12 cellular contexts compared by ENCODE assay signal in the genomic region with DNA sequence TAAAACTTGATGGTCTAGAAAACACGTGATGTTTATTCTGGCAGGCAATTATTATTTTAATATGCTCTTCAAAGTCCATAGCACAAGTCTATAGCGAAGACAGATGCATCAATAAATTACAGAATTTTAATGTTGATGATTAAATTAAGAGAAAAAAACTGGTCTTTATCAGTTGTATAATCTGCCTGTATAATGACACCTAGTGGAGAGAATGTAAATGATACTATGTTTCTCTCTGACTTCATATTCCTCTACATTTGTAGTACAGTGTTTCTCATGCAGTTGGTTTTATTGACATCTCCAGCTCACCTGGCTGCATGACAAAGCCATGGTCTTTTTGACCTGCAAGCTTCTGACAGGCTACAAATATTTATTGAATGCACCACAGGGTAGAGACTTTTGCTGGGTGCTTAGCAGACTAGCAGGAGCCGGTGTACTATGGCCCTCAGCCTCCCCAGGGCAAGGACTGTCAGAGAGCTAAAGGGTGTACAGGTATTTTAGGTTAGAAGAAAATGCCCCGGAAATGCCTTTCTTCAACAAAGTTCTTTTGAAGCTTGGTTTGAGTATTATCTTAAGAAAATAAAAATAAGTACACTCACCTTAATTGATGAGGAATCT.
A peak's percentile ranks its signal among the peaks of the same experiment; 100 is the strongest.
DNase-seq lines count a peak whose midpoint lies in the region; ATAC-seq and TF ChIP-seq lines count a peak whose summit lies in the region.
"Had no signal": no experiment of that assay in that cellular context is flagged by ENCODE, and none has a peak within 500 bp of the region (broad histone marks: within the 10 kb centered on the region; RNA-seq: fewer than 3 reads in every experiment).

No MANE protein-coding gene starts in this region.

- TF ChIP-seq CTCF in IMR-90 (conservative IDR thresholded peaks at IDR 0.05; ENCODE audit: low read depth, low read length), result peak; percentile 54
- peak; percentile 37 for TF ChIP-seq CTCF in astrocyte of the spinal cord (IDR thresholded peaks at IDR 0.05; ENCODE audit: low read depth, low read length)
- TF ChIP-seq CTCF in neural cell (IDR thresholded peaks at IDR 0.05; ENCODE audit: poor library complexity, severe bottlenecking), result peak; percentile 45

- POLR2A ChIA-PET in IMR-90 (lab: Charles Lee; ENCODE audit: unreplicated experiment), result no interaction called here

- H3K27ac ChIP-seq in IMR-90 (ENCODE audit: insufficient read depth, low read length) (no peak overlapping the region), neural cell (ENCODE audit: low read length) (no peak overlapping the region), neuronal stem cell (replicated peaks; ENCODE audit: low read length) (no peak overlapping the region)
- H3K27ac ChIP-seq: transverse colon had no signal

- no peak for TF ChIP-seq POLR2A in IMR-90 (IDR thresholded peaks at IDR 0.05; ENCODE audit: low read depth, low read length)

- H2BK5ac ChIP-seq in IMR-90 (ENCODE audit: low read depth, low read length, poor library complexity, severe bottlenecking), result no peak overlapping the region
- no peak overlapping the region for H2BK5ac ChIP-seq in neuronal stem cell (ENCODE audit: low read length)

- CTCF ChIA-PET in IMR-90 (lab: Yijun Ruan, JAX), result interaction anchor here (0.7 to 0.9 kb wide), 3 partner anchors 9 to 82 kb away, joined by 3 read pairs; no protein-coding TSS in a partner anchor

- no peak overlapping the region for H3K9ac ChIP-seq in IMR-90 (ENCODE audit: low read depth, low read length)
- no peak overlapping the region for H3K9ac ChIP-seq in neural cell (ENCODE audit: low read length)
- H3K9ac ChIP-seq in neuronal stem cell (ENCODE audit: low read depth, low read length, poor library complexity), result no peak overlapping the region

- no CpG with 5 or more reads among the region's 4 CpGs for WGBS in IMR-90 (ENCODE audit: extremely low coverage in 2 of 2, insufficient read length in 1 of 2), 2 experiments
- WGBS in neuronal stem cell (ENCODE audit: extremely low coverage in 2 of 2, insufficient read length in 2 of 2, insufficient replicate concordance in 1 of 2), 2 donors, result no CpG with 5 or more reads among the region's 4 CpGs

- peak; percentile 46 for DNase-seq in DMS53 (lab: John Stamatoyannopoulos, UW)
- DNase-seq in DMS53 treated with DMSO at 0.1 percent for 48 hours (lab: John Stamatoyannopoulos, UW; ENCODE audit: unreplicated experiment), result no peak
- peak; percentile 28 for DNase-seq in IMR-90
- DNase-seq in astrocyte of the spinal cord (ENCODE audit: low read depth, low spot score), result peak; percentile 9
- DNase-seq in NCI-H526 treated with DMSO at 0.1 percent for 48 hours (lab: John Stamatoyannopoulos, UW), result no peak
- DNase-seq in neuronal stem cell (ENCODE audit: low spot score), result no peak
- DNase-seq in left colon, result no peak
- DNase-seq: NCI-H774; stimulated activated CD4-positive, alpha-beta T cell treated with anti-CD3 and anti-CD28 coated beads, Interleukin-2, amount 100 ng/mL, for 24 hours; transverse colon had no signal

- H3K4me3 ChIP-seq in IMR-90 (ENCODE audit: insufficient read depth, low read depth, low read length) (no peak overlapping the region), astrocyte of the spinal cord (ENCODE audit: low read depth, low read length) (no peak overlapping the region), neural cell (ENCODE audit: low read length) (no peak overlapping the region), neuronal stem cell (ENCODE audit: low read length in 2 of 2) (no peak overlapping the region)
- H3K4me3 ChIP-seq: lung, transverse colon had no signal

- BruUV-seq in IMR-90 (replicated peaks; lab: Mats Ljungman, UMichigan), result no TSS peak

- H4K8ac ChIP-seq in IMR-90 (ENCODE audit: low read depth in 2 of 2, low read length in 2 of 2), result no peak overlapping the region
- H4K8ac ChIP-seq in neuronal stem cell (ENCODE audit: low read depth, low read length), result no peak overlapping the region

- no peak overlapping the region for H2AK9ac ChIP-seq in IMR-90 (replicated peaks; ENCODE audit: low read depth, low read length, poor library complexity)

- no peaks in the 10 kb centered on the region for H3K9me2 ChIP-seq in neural cell (ENCODE audit: insufficient read depth, low read length)

- H2BK120ac ChIP-seq in IMR-90 (ENCODE audit: low read depth, low read length), result no peak overlapping the region
- H2BK120ac ChIP-seq in neuronal stem cell (ENCODE audit: low read depth, low read length), result no peak overlapping the region

- H4K5ac ChIP-seq in IMR-90 (ENCODE audit: low read depth, low read length), result no peak overlapping the region

- H3K4me1 ChIP-seq in IMR-90 (ENCODE audit: control insufficient read depth, insufficient read depth, low read length), result no peaks in the 10 kb centered on the region; the same call in 1 of the 2 replicates
- peaks cover 2 to 5% of the 10 kb centered on the region in 2 donors for H3K4me1 ChIP-seq in neuronal stem cell (ENCODE audit: control insufficient read depth in 2 of 2, insufficient read depth in 1 of 2, low read depth in 1 of 2, low read length in 2 of 2)
- H3K4me1 ChIP-seq: transverse colon had no signal

- in situ Hi-C loops in IMR-90 (cut with MboI; ENCODE audit: low sequenced_read_pairs), result no loop called here
- in situ Hi-C loops in astrocyte of the spinal cord (cut with HindIII; ENCODE audit: low sequenced_read_pairs), result no loop called here

- H3K27me3 ChIP-seq in IMR-90 (ENCODE audit: control insufficient read depth, insufficient read depth, low read length), result no peaks in the 10 kb centered on the region
- H3K27me3 ChIP-seq in neural cell (ENCODE audit: insufficient read depth, low read depth, low read length), result no peaks in the 10 kb centered on the region
- H3K27me3 ChIP-seq in neuronal stem cell (ENCODE audit: control insufficient read depth in 3 of 3, insufficient read depth in 3 of 3, low read depth in 1 of 3, low read length in 3 of 3), result no peaks in the 10 kb centered on the region
- H3K27me3 ChIP-seq: transverse colon had no signal

- no peak overlapping the region for H3K56ac ChIP-seq in IMR-90 (ENCODE audit: extremely low read depth, insufficient read depth, low read length)

- no peak overlapping the region for H2AFZ ChIP-seq in IMR-90 (replicated peaks; ENCODE audit: low read length, poor library complexity)
- H2AFZ ChIP-seq in neural cell (ENCODE audit: low read depth, low read length), result no peak overlapping the region
- no peak overlapping the region for H2AFZ ChIP-seq in neuronal stem cell (ENCODE audit: low read length)

- ATAC-seq in IMR-90 (ENCODE audit: low read depth) (peak; percentile 64), left colon (no peak)

- H3K9me3 ChIP-seq in IMR-90 (ENCODE audit: control insufficient read depth, insufficient read depth, low read length), result no peaks in the 10 kb centered on the region
- no peaks in the 10 kb centered on the region for H3K9me3 ChIP-seq in neural cell (ENCODE audit: low read length)
- H3K9me3 ChIP-seq in neuronal stem cell (replicated peaks in 1 of 2; ENCODE audit: control insufficient read depth in 2 of 2, insufficient read depth in 1 of 2, low read depth in 1 of 2, low read length in 2 of 2), result no peaks in the 10 kb centered on the region
- H3K9me3 ChIP-seq: transverse colon had no signal

- no peak overlapping the region for H3K4me2 ChIP-seq in IMR-90 (ENCODE audit: low read depth, low read length)
- H3K4me2 ChIP-seq in neural cell (ENCODE audit: low read length), result no peak overlapping the region
- no peak overlapping the region for H3K4me2 ChIP-seq in neuronal stem cell (ENCODE audit: insufficient read depth, low read length, poor library complexity, severe bottlenecking)

- TF ChIP-seq RAD21 in IMR-90 (IDR thresholded peaks at IDR 0.05; ENCODE audit: low read length) (no peak), neural cell (conservative IDR thresholded peaks at IDR 0.05) (no peak)

- H2BK15ac ChIP-seq in IMR-90 (ENCODE audit: low read depth, low read length) (no peak overlapping the region), neuronal stem cell (ENCODE audit: low read length) (no peak overlapping the region)

- no peak overlapping the region for H2BK20ac ChIP-seq in IMR-90 (ENCODE audit: low read depth, low read length)

- H3K14ac ChIP-seq in IMR-90 (replicated peaks; ENCODE audit: low read depth, low read length) (no peak overlapping the region), neuronal stem cell (ENCODE audit: low read length) (no peak overlapping the region)

- H3K18ac ChIP-seq in IMR-90 (ENCODE audit: low read depth, low read length) (no peak overlapping the region), neuronal stem cell (ENCODE audit: low read length) (no peak overlapping the region)

- H3K79me1 ChIP-seq in IMR-90 (ENCODE audit: low read depth in 1 of 2, low read length in 2 of 2) (no peaks in the 10 kb centered on the region), neuronal stem cell (ENCODE audit: low read depth, low read length) (no peaks in the 10 kb centered on the region)

- no peaks in the 10 kb centered on the region for H3K79me2 ChIP-seq in neural cell (replicated peaks; ENCODE audit: insufficient read depth, low read length)

- H3K9me1 ChIP-seq in IMR-90 (ENCODE audit: insufficient read depth, low read length), result no peaks in the 10 kb centered on the region

- dilution Hi-C loops in IMR-90 (cut with HindIII; ENCODE audit: low sequenced_read_pairs, unreplicated experiment), result no loop called here

- no peak overlapping the region for H3K4ac ChIP-seq in IMR-90 (ENCODE audit: low read depth, low read length)
- no peak overlapping the region for H3K4ac ChIP-seq in neuronal stem cell (ENCODE audit: low read length)

- H2BK12ac ChIP-seq in neuronal stem cell (ENCODE audit: low read length), result no peak overlapping the region

- H4K91ac ChIP-seq in IMR-90 (ENCODE audit: insufficient read depth, low read depth, low read length), result no peak overlapping the region
- no peak overlapping the region for H4K91ac ChIP-seq in neuronal stem cell (ENCODE audit: low read depth, low read length, poor library complexity)

- no peaks in the 10 kb centered on the region for H3F3A ChIP-seq in neural cell (ENCODE audit: insufficient read depth, low read length, poor library complexity, severe bottlenecking)

- H4K20me1 ChIP-seq in IMR-90 (ENCODE audit: insufficient read depth, low read length), result no peaks in the 10 kb centered on the region
- no peaks in the 10 kb centered on the region for H4K20me1 ChIP-seq in neural cell (ENCODE audit: insufficient read depth)

- H2AK5ac ChIP-seq in IMR-90 (ENCODE audit: low read depth, low read length) (no peak overlapping the region), neuronal stem cell (ENCODE audit: low read depth, low read length) (no peak overlapping the region)

- no peak for TF ChIP-seq EP300 in neural cell (conservative IDR thresholded peaks at IDR 0.05; ENCODE audit: poor library complexity, severe bottlenecking)

- intact Hi-C loops in IMR-90 (cut with micrococcal nuclease), result loop anchor here (5.0 kb wide), 1 partner anchor 46 kb away; no protein-coding TSS in a partner anchor
- intact Hi-C loops in left colon (cut with DNase I, micrococcal nuclease), result no loop called here

- H3K23ac ChIP-seq in IMR-90 (ENCODE audit: low read depth, low read length) (no peak overlapping the region), neuronal stem cell (ENCODE audit: low read depth, low read length, poor library complexity) (no peak overlapping the region)

- no peaks in the 10 kb centered on the region for H3K36me3 ChIP-seq in IMR-90 (ENCODE audit: control insufficient read depth, insufficient read depth, low read length)
- no peaks in the 10 kb centered on the region for H3K36me3 ChIP-seq in neural cell (ENCODE audit: insufficient read depth, low read length)
- H3K36me3 ChIP-seq in neuronal stem cell (replicated peaks in 1 of 2; ENCODE audit: control insufficient read depth in 2 of 2, insufficient read depth in 2 of 2, low read length in 2 of 2), result no peaks in the 10 kb centered on the region
- H3K36me3 ChIP-seq: transverse colon had no signal

Comparison
In these comparisons a context has a peak if more than half of its experiments do, and no peak if none do; other contexts are left out.
1. DNase-seq: peak in DMS53 (single experiment), IMR-90 (single experiment) and astrocyte of the spinal cord (single experiment); none in DMS53 treated with DMSO at 0.1 percent for 48 hours (single experiment), NCI-H526 treated with DMSO at 0.1 percent for 48 hours (single experiment), neuronal stem cell (single experiment) and left colon (0 of 2).
2. Peak in every context shown above with its lines, with median percentiles within 50 percentile points of each other: CTCF ChIP-seq.